8 cellular contexts compared by ENCODE assay signal in genomic region chr7:88218836-88219605, GRCh38. TPM values are rescaled to one million over a fixed set of nuclear protein-coding genes. Genes with fewer than 3 reads are reported as not detected.
A peak's percentile ranks its signal among the peaks of the same experiment; 100 is the strongest.
DNase-seq lines count a peak whose midpoint lies in the region; ATAC-seq and TF ChIP-seq lines count a peak whose summit lies in the region.

No MANE protein-coding gene starts in this region.

- intact Hi-C loops in left cardiac atrium (cut with DNase I) = no loop called here

- no peak for TF ChIP-seq CTCF in progenitor cell of endocrine pancreas (IDR thresholded peaks at IDR 0.05; ENCODE audit: unreplicated experiment)

- H3K36me3 Mint-ChIP-seq in progenitor cell of endocrine pancreas (ENCODE audit: insufficient read depth) = peaks cover 13% of the 10 kb centered on the region

- no peaks in the 10 kb centered on the region for H3K9me3 Mint-ChIP-seq in progenitor cell of endocrine pancreas (ENCODE audit: low read depth)

- peak; percentile 57 for DNase-seq in Daoy (ENCODE audit: low read depth)
- DNase-seq in HT-29 (ENCODE audit: low spot score) = peak; percentile 76
- peak; percentile 60 to 68 for DNase-seq in SHP77 (lab: John Stamatoyannopoulos, UW)
- DNase-seq in amygdala (lab: John Stamatoyannopoulos, UW) = peak in 42 of 56 donors; percentile 3 to 68 (median 33)
- DNase-seq in left cardiac atrium = peak; percentile 48
- DNase-seq in progenitor cell of endocrine pancreas (ENCODE audit: low spot score, unreplicated experiment) = no peak
- no peak for DNase-seq in NCI-H1048 (lab: John Stamatoyannopoulos, UW)

- peak overlapping the region; percentile 86 for H3K4me3 Mint-ChIP-seq in progenitor cell of endocrine pancreas (ENCODE audit: low read depth)

- ATAC-seq in GM21423 (IDR thresholded peaks at IDR 0.05; ENCODE audit: unreplicated experiment) = peak; percentile 30
- peak; percentile 41 to 64 for ATAC-seq in left cardiac atrium

- peak overlapping the region; percentile 95 for H3K27ac Mint-ChIP-seq in progenitor cell of endocrine pancreas

- H3K27me3 Mint-ChIP-seq in progenitor cell of endocrine pancreas = no peaks in the 10 kb centered on the region

- H3K4me1 Mint-ChIP-seq in progenitor cell of endocrine pancreas (ENCODE audit: low read depth) = peaks cover 24% of the 10 kb centered on the region

RNA-seq across cellular contexts. Expression of gene SRI, which starts 0.8 kb away (rescaled TPM):
- 70.7 and 94.8 TPM in 2 replicates for total RNA-seq in Daoy (2014; rRNA removed; shearing (Covaris generic))
- 105 and 119 TPM in 2 replicates for total RNA-seq in HT-29 (2014; rRNA removed; shearing (Covaris generic))
- total RNA-seq in left cardiac atrium (10 to 100 TPM; 81.7 to 83.9 TPM), progenitor cell of endocrine pancreas (126 and 128 TPM in 2 replicates)

Comparison
In these comparisons a context has a peak if more than half of its experiments do, and no peak if none do; other contexts are left out.
1. DNase-seq: peak in Daoy (single experiment), HT-29 (single experiment), SHP77 (2 of 2), amygdala (42 of 56) and left cardiac atrium (single experiment); none in progenitor cell of endocrine pancreas (single experiment) and NCI-H1048 (single experiment).